8 cellular contexts compared by ENCODE assay signal in genomic region chr7:151080091-151080521, GRCh38. TPM values are rescaled to one million over a fixed set of nuclear protein-coding genes. Genes with fewer than 3 reads are reported as not detected.
DNase-seq lines count a peak whose midpoint lies in the region; ATAC-seq and TF ChIP-seq lines count a peak whose summit lies in the region.

No MANE protein-coding gene starts in this region.

- H4K5ac ChIP-seq in H9 (ENCODE audit: insufficient read length, low read depth, low read length) = no peak overlapping the region

- no CpG with 5 or more reads among the region's 30 CpGs for WGBS in H9 (ENCODE audit: extremely low coverage, insufficient read length, low lambda C conversion rate)

- DNase-seq in CD8-positive, alpha-beta memory T cell = peak in 1 of 5 donors; percentile 47
- DNase-seq in H9 (no peak), mucosa of descending colon (peak in 1 of 3 donors; percentile 47), NCI-H2081 (lab: John Stamatoyannopoulos, UW) (no peak), HuH-7.5 (ENCODE audit: low spot score) (no peak), NCI-H2107 treated with DMSO at 0.1 percent for 48 hours (lab: John Stamatoyannopoulos, UW; ENCODE audit: unreplicated experiment) (no peak)
- no peak for DNase-seq in effector memory CD4-positive, alpha-beta T cell

- H4K8ac ChIP-seq in H9 (replicated peaks; ENCODE audit: insufficient read length, low read depth, low read length) = no peak overlapping the region

- no peak overlapping the region for H3K23ac ChIP-seq in H9 (ENCODE audit: insufficient read length, low read depth, low read length)

- TF ChIP-seq CTCF in H9 (conservative IDR thresholded peaks at IDR 0.05) (no peak), mucosa of descending colon (IDR thresholded peaks at IDR 0.05) (no peak)

- peak overlapping the region; percentile 89 for H3K27ac ChIP-seq in CD8-positive, alpha-beta memory T cell (ENCODE audit: low read depth, low read length)
- H3K27ac ChIP-seq in H9 (ENCODE audit: insufficient read length, low read depth, low read length) = no peak overlapping the region
- peak overlapping the region; percentile 89 for H3K27ac ChIP-seq in effector memory CD4-positive, alpha-beta T cell (ENCODE audit: insufficient read depth, low read length, poor library complexity, severe bottlenecking)

- no peak overlapping the region for H2BK20ac ChIP-seq in H9 (ENCODE audit: low read depth, low read length, poor library complexity, severe bottlenecking)

- peaks cover 43% of the 10 kb centered on the region for H3K4me1 ChIP-seq in CD8-positive, alpha-beta memory T cell (ENCODE audit: insufficient read depth, low read length)
- H3K4me1 ChIP-seq in H9 (ENCODE audit: insufficient read depth, low read length) (0 out of 2 replicates have a peak, but pooled peaks cover under 1% of the 10 kb centered on the region), mucosa of descending colon (ENCODE audit: low read depth) (peaks cover 28% of the 10 kb centered on the region)
- H3K4me1 ChIP-seq in effector memory CD4-positive, alpha-beta T cell (ENCODE audit: control insufficient read depth, insufficient read depth, low read length, poor library complexity, severe bottlenecking) = peaks cover 38% of the 10 kb centered on the region

- peak; percentile 18 for ATAC-seq in mucosa of descending colon

- no peaks in the 10 kb centered on the region for H3K9me3 Mint-ChIP-seq in CD8-positive, alpha-beta memory T cell
- H3K9me3 Mint-ChIP-seq in H9 = no peaks in the 10 kb centered on the region; a peak in 1 of 5 replicates

- no peaks in the 10 kb centered on the region; the same call in 1 of the 2 replicates for H3K79me2 ChIP-seq in H9 (ENCODE audit: insufficient read depth, low read length)

- no peak overlapping the region for H3T11ph ChIP-seq in H9 (ENCODE audit: low read length)

- no peak overlapping the region for H2BK5ac ChIP-seq in H9 (ENCODE audit: insufficient read length, low read length)

- no peak overlapping the region for H3K18ac ChIP-seq in H9 (ENCODE audit: insufficient read length, low read depth, low read length)

- H3K36me3 Mint-ChIP-seq in CD8-positive, alpha-beta memory T cell = peaks cover 0 to 38% (median 0%) of the 10 kb centered on the region in 3 donors
- H3K36me3 Mint-ChIP-seq in H9 (ENCODE audit: insufficient read depth in 1 of 3, low read depth in 3 of 3) = peaks cover 8 to 18% (median 17%) of the 10 kb centered on the region in 3 experiments

- no peak overlapping the region; the same call in 1 of the 2 replicates for H3K14ac ChIP-seq in H9 (ENCODE audit: insufficient read depth, low read length)

- no peak overlapping the region for H3K56ac ChIP-seq in H9 (ENCODE audit: insufficient read length, low read depth, low read length)

- peak overlapping the region; percentile 92 for H3K4me3 ChIP-seq in CD8-positive, alpha-beta memory T cell (ENCODE audit: low read length)
- H3K4me3 ChIP-seq in effector memory CD4-positive, alpha-beta T cell (ENCODE audit: insufficient read depth, low read depth, low read length, poor library complexity, severe bottlenecking) = peak overlapping the region; percentile 93
- peak overlapping the region; percentile 90 for H3K4me3 ChIP-seq in mucosa of descending colon

- H3K4me1 Mint-ChIP-seq in CD8-positive, alpha-beta memory T cell = peaks cover 25 to 60% (median 34%) of the 10 kb centered on the region in 3 donors
- H3K4me1 Mint-ChIP-seq in H9 = peaks cover 35 to 47% of the 10 kb centered on the region in 2 experiments

- H3K79me1 ChIP-seq in H9 (ENCODE audit: insufficient read depth, low read depth, low read length, poor library complexity, severe bottlenecking) = no peaks in the 10 kb centered on the region

- H3K9ac ChIP-seq in H9 (ENCODE audit: extremely low read depth, insufficient read length, low read length) = peak overlapping the region; percentile 74

- no peaks in the 10 kb centered on the region for H3K36me3 ChIP-seq in CD8-positive, alpha-beta memory T cell (ENCODE audit: insufficient read depth, low read length)
- peaks cover 23% of the 10 kb centered on the region for H3K36me3 ChIP-seq in effector memory CD4-positive, alpha-beta T cell (ENCODE audit: control insufficient read depth, insufficient read depth, low read length)
- no peaks in the 10 kb centered on the region for H3K36me3 ChIP-seq in mucosa of descending colon (ENCODE audit: low read depth)

- no peak overlapping the region for H2BK12ac ChIP-seq in H9 (ENCODE audit: insufficient read length, low read depth, low read length)

- H3K27me3 Mint-ChIP-seq in CD8-positive, alpha-beta memory T cell = peaks cover 0 to 6% of the 10 kb centered on the region in 2 donors
- H3K27me3 Mint-ChIP-seq in H9 (ENCODE audit: low read depth) = peaks cover 9% of the 10 kb centered on the region

- intact Hi-C loops in mucosa of descending colon (cut with DNase I, micrococcal nuclease) = no loop called here

- no peaks in the 10 kb centered on the region for H4K20me1 ChIP-seq in H9 (ENCODE audit: control insufficient read depth, insufficient read depth, insufficient read length)

- no peak overlapping the region for H2BK120ac ChIP-seq in H9 (ENCODE audit: low read depth, low read length, poor library complexity, severe bottlenecking)

- H3K4me2 ChIP-seq in H9 (ENCODE audit: insufficient read depth, insufficient read length, low read length) = peak overlapping the region; percentile 70

- peaks cover 7% of the 10 kb centered on the region for H3K23me2 ChIP-seq in H9 (ENCODE audit: insufficient read length, low read depth, low read length, poor library complexity, severe bottlenecking)

- no peak overlapping the region for H4K91ac ChIP-seq in H9 (ENCODE audit: insufficient read length, low read depth, low read length)

- no peak overlapping the region for H2BK15ac ChIP-seq in H9 (ENCODE audit: low read depth, low read length)

- peak overlapping the region; percentile 83 to 96 (median 86) for H3K4me3 Mint-ChIP-seq in CD8-positive, alpha-beta memory T cell
- peak overlapping the region; percentile 79 to 92 for H3K4me3 Mint-ChIP-seq in H9

- peak overlapping the region; percentile 54 to 93 (median 90) for H3K27ac Mint-ChIP-seq in CD8-positive, alpha-beta memory T cell
- H3K27ac Mint-ChIP-seq in H9 = peak overlapping the region; percentile 6 to 86 (median 65); a peak in 3 of 7 replicates

- no peaks in the 10 kb centered on the region for H3K9me3 ChIP-seq in CD8-positive, alpha-beta memory T cell (ENCODE audit: low read length)
- H3K9me3 ChIP-seq in H9 (ENCODE audit: control insufficient read depth, low read depth, low read length) = no peaks in the 10 kb centered on the region
- H3K9me3 ChIP-seq in effector memory CD4-positive, alpha-beta T cell (ENCODE audit: control insufficient read depth, low read length) = no peaks in the 10 kb centered on the region
- H3K9me3 ChIP-seq in mucosa of descending colon = no peaks in the 10 kb centered on the region

- no peak overlapping the region for H2AFZ ChIP-seq in H9 (ENCODE audit: low read length)

- POLR2A ChIA-PET in CD8-positive, alpha-beta memory T cell (lab: Charles Lee) = interaction anchor here (0.6 to 1.4 kb wide), 6 partner anchors 8 to 66 kb away, joined by 3 to 10 read pairs (median 3); partner anchors contain the start of gene CDK5

- CTCF ChIA-PET in CD8-positive, alpha-beta memory T cell (lab: Charles Lee) = interaction anchor here (0.9 to 1.4 kb wide), 5 partner anchors 10 to 31 kb away, joined by 3 to 7 read pairs (median 3); no protein-coding TSS in a partner anchor

- H3K27me3 ChIP-seq in CD8-positive, alpha-beta memory T cell (ENCODE audit: insufficient read depth, low read length, poor library complexity, severe bottlenecking) = no peaks in the 10 kb centered on the region
- no peaks in the 10 kb centered on the region; the same call in 1 of the 2 replicates for H3K27me3 ChIP-seq in H9 (ENCODE audit: insufficient read depth, low read length)
- H3K27me3 ChIP-seq in effector memory CD4-positive, alpha-beta T cell (replicated peaks; ENCODE audit: control insufficient read depth, insufficient read depth, low read length, poor library complexity, severe bottlenecking) = no peaks in the 10 kb centered on the region

- H3K4ac ChIP-seq in H9 (ENCODE audit: low read depth, low read length) = no peak overlapping the region

- H2AK5ac ChIP-seq in H9 (ENCODE audit: insufficient read length, low read length) = no peak overlapping the region

TF ChIP-seq in PFSK-1, 5 proteins besides CTCF, POLR2A, EP300 and RAD21:
- TF ChIP-seq TAF1 (IDR thresholded peaks at IDR 0.05; ENCODE audit: borderline replicate concordance, insufficient read depth, low read length) (no peak; the same call in 1 of the 2 replicates), SIN3A (IDR thresholded peaks at IDR 0.05; ENCODE audit: borderline replicate concordance, insufficient read depth, low read length) (peak; percentile 41; the same call in 1 of the 2 replicates)

RNA-seq across cellular contexts. Expression of gene FASTK, which starts 0.5 kb away (rescaled TPM):
- total RNA-seq in CD8-positive, alpha-beta memory T cell = 10 to 100 TPM; 83.1 to 88.8 TPM
- polyA plus RNA-seq in CD8-positive, alpha-beta memory T cell = 52.0 TPM
- total RNA-seq in H9 (2021) (57.8 and 59.5 TPM in 2 replicates), mucosa of descending colon (100 to 1,000 TPM in 1 of 3 donors, 10 to 100 TPM in 2; 78.6 to 122 (median 98.5) TPM)
- 102 TPM for polyA plus RNA-seq in PFSK-1 (2012; ENCODE audit: insufficient read length, low read depth)

RNA-seq across cellular contexts. Expression of gene TMUB1, which starts 3.2 kb away (rescaled TPM):
- 10 to 100 TPM; 81.7 to 83.5 TPM for total RNA-seq in CD8-positive, alpha-beta memory T cell
- 69.7 TPM for polyA plus RNA-seq in CD8-positive, alpha-beta memory T cell
- 45.4 and 53.6 TPM in 2 replicates for total RNA-seq in H9 (2021)
- 132 TPM for polyA plus RNA-seq in PFSK-1 (2012; ENCODE audit: insufficient read length, low read depth)
- 10 to 100 TPM; 54.2 to 63.7 (median 60.8) TPM for total RNA-seq in mucosa of descending colon

RNA-seq across cellular contexts. Expression of gene AGAP3, which starts 6.2 kb away (rescaled TPM):
- total RNA-seq in CD8-positive, alpha-beta memory T cell = 10 to 100 TPM; 39.9 to 40.7 TPM
- 8.0 TPM for polyA plus RNA-seq in CD8-positive, alpha-beta memory T cell
- total RNA-seq in H9 (2021) (97.7 and 99.6 TPM in 2 replicates), mucosa of descending colon (100 to 1,000 TPM in 1 of 3 donors, 10 to 100 TPM in 2; 39.7 to 116 (median 50.6) TPM)
- 148 TPM for polyA plus RNA-seq in PFSK-1 (2012; ENCODE audit: insufficient read length, low read depth)

RNA-seq across cellular contexts. Expression of gene SLC4A2, which starts 20.7 kb away (rescaled TPM):
- total RNA-seq in CD8-positive, alpha-beta memory T cell = 100 to 1,000 TPM; 119 to 121 TPM
- polyA plus RNA-seq in CD8-positive, alpha-beta memory T cell = 25.5 TPM
- total RNA-seq in H9 (2021) (136 and 138 TPM in 2 replicates), mucosa of descending colon (100 to 1,000 TPM in 1 of 3 donors, 10 to 100 TPM in 2; 82.2 to 168 (median 89.5) TPM)
- polyA plus RNA-seq in PFSK-1 (2012; ENCODE audit: insufficient read length, low read depth) = 330 TPM

RNA-seq across cellular contexts. Expression of gene CDK5, which starts 22.4 kb away (rescaled TPM):
- total RNA-seq in CD8-positive, alpha-beta memory T cell = 10 to 100 TPM; 20.5 to 23.2 TPM
- 14.3 TPM for polyA plus RNA-seq in CD8-positive, alpha-beta memory T cell
- 16.3 and 19.9 TPM in 2 replicates for total RNA-seq in H9 (2021)
- polyA plus RNA-seq in PFSK-1 (2012; ENCODE audit: insufficient read length, low read depth) = 44.6 TPM
- 10 to 100 TPM in 2 of 3 donors, 1 to 10 TPM in 1; 8.3 to 12.4 (median 11.7) TPM for total RNA-seq in mucosa of descending colon
